ENCODE assay signal across 25 cellular contexts in genomic region chr13:63696055-63696454, GRCh38.
DNase-seq lines count a peak whose midpoint lies in the region; FAIRE-seq and TF ChIP-seq lines count a peak whose summit lies in the region.
"Had no signal": no experiment of that assay in that cellular context is flagged by ENCODE, and none has a peak within 500 bp of the region (broad histone marks: within the 10 kb centered on the region; RNA-seq: fewer than 3 reads in every experiment).

No MANE protein-coding gene starts in this region.

- peaks cover 31% of the 10 kb centered on the region for H3K9me3 Mint-ChIP-seq in T-helper 2 cell treated with Interferon-gamma antibody and Interleukin-4, amounts not matched to agents 5 μg/mL and 100 μg/mL, for 36 hours

- no peak overlapping the region for H3K4me3 Mint-ChIP-seq in T-helper 2 cell treated with Interferon-gamma antibody and Interleukin-4, amounts not matched to agents 5 μg/mL and 100 μg/mL, for 36 hours
- H3K4me3 Mint-ChIP-seq: activated CD4-positive, alpha-beta memory T cell treated with anti-CD3 and anti-CD28 coated beads for 36 hours; activated naive CD8-positive, alpha-beta T cell treated with anti-CD3 and anti-CD28 coated beads for 36 hours had no signal

- H3K36me3 Mint-ChIP-seq in T-helper 2 cell treated with Interferon-gamma antibody and Interleukin-4, amounts not matched to agents 5 μg/mL and 100 μg/mL, for 36 hours (ENCODE audit: low read depth), result no peaks in the 10 kb centered on the region
- H3K36me3 Mint-ChIP-seq: activated CD4-positive, alpha-beta memory T cell treated with anti-CD3 and anti-CD28 coated beads for 36 hours; activated naive CD8-positive, alpha-beta T cell treated with anti-CD3 and anti-CD28 coated beads for 36 hours had no signal

- intact Hi-C loops in posterior vena cava (cut with DNase I), result no loop called here

- no peak overlapping the region for H3K27ac Mint-ChIP-seq in T-helper 2 cell treated with Interferon-gamma antibody and Interleukin-4, amounts not matched to agents 5 μg/mL and 100 μg/mL, for 36 hours
- H3K27ac Mint-ChIP-seq: activated CD4-positive, alpha-beta memory T cell treated with anti-CD3 and anti-CD28 coated beads for 36 hours; activated naive CD8-positive, alpha-beta T cell treated with anti-CD3 and anti-CD28 coated beads for 36 hours had no signal

- no peaks in the 10 kb centered on the region for H3K4me1 Mint-ChIP-seq in T-helper 2 cell treated with Interferon-gamma antibody and Interleukin-4, amounts not matched to agents 5 μg/mL and 100 μg/mL, for 36 hours (ENCODE audit: low read depth)
- H3K4me1 Mint-ChIP-seq: activated naive CD8-positive, alpha-beta T cell treated with anti-CD3 and anti-CD28 coated beads for 36 hours had no signal

- H3K4me3 ChIP-seq in astrocyte of the spinal cord (ENCODE audit: low read depth, low read length) (no peak overlapping the region), foreskin fibroblast (ENCODE audit: low read depth in 1 of 2, low read length in 2 of 2) (no peak overlapping the region)
- H3K4me3 ChIP-seq: heart right ventricle, psoas muscle, skin epidermis had no signal

- in situ Hi-C loops in astrocyte of the spinal cord (cut with HindIII; ENCODE audit: low sequenced_read_pairs), result no loop called here

- H3K27me3 Mint-ChIP-seq in T-helper 2 cell treated with Interferon-gamma antibody and Interleukin-4, amounts not matched to agents 5 μg/mL and 100 μg/mL, for 36 hours (ENCODE audit: low read depth), result no peaks in the 10 kb centered on the region
- H3K27me3 Mint-ChIP-seq: activated CD4-positive, alpha-beta memory T cell treated with anti-CD3 and anti-CD28 coated beads for 36 hours; activated naive CD8-positive, alpha-beta T cell treated with anti-CD3 and anti-CD28 coated beads for 36 hours had no signal

- DNase-seq in A172 (ENCODE audit: low spot score) (peak; percentile 5), HS-27A (ENCODE audit: low read depth) (peak; percentile 20), astrocyte of the spinal cord (ENCODE audit: low read depth, low spot score) (peak; percentile 58), foreskin fibroblast (peak; percentile 30 to 55), putamen (ENCODE audit: low spot score) (no peak), posterior vena cava (ENCODE audit: low spot score) (no peak), urothelium cell line (ENCODE audit: low spot score) (no peak)
- no peak for DNase-seq in T-helper 2 cell treated with Interferon-gamma antibody and Interleukin-4, amounts not matched to agents 5 μg/mL and 100 μg/mL, for 36 hours (ENCODE audit: low spot score)
- DNase-seq: 8988T; activated CD4-positive, alpha-beta memory T cell treated with anti-CD3 and anti-CD28 coated beads for 36 hours; activated CD4-positive, CD25-positive, alpha-beta regulatory T cell; activated naive CD8-positive, alpha-beta T cell treated with anti-CD3 and anti-CD28 coated beads for 36 hours; BE2C; DMS79 treated with DMSO at 0.1 percent for 48 hours; HCEC 1CT; heart right ventricle; mesendoderm; NCI-H1417; NCI-H2081; NCI-H82; psoas muscle; Right ventricle myocardium superior had no signal

- no peak for FAIRE-seq in urothelium cell line (lab: Jason Lieb, UNC)
- FAIRE-seq: colon, GM12891 had no signal

- TF ChIP-seq CTCF in astrocyte of the spinal cord (IDR thresholded peaks at IDR 0.05; ENCODE audit: low read depth, low read length) (no peak), foreskin fibroblast (IDR thresholded peaks at IDR 0.05; ENCODE audit: low read depth, low read length) (no peak)

Comparison
In these comparisons a context has a peak if more than half of its experiments do, and no peak if none do; other contexts are left out.
1. DNase-seq: peak in A172 (single experiment), HS-27A (single experiment), astrocyte of the spinal cord (single experiment) and foreskin fibroblast (2 of 2); none in putamen (single experiment), posterior vena cava (single experiment), T-helper 2 cell treated with Interferon-gamma antibody and Interleukin-4, amounts not matched to agents 5 μg/mL and 100 μg/mL, for 36 hours (single experiment) and urothelium cell line (single experiment).